Comparison of ENCODE assay signal across 1 cellular context in the genomic region with DNA sequence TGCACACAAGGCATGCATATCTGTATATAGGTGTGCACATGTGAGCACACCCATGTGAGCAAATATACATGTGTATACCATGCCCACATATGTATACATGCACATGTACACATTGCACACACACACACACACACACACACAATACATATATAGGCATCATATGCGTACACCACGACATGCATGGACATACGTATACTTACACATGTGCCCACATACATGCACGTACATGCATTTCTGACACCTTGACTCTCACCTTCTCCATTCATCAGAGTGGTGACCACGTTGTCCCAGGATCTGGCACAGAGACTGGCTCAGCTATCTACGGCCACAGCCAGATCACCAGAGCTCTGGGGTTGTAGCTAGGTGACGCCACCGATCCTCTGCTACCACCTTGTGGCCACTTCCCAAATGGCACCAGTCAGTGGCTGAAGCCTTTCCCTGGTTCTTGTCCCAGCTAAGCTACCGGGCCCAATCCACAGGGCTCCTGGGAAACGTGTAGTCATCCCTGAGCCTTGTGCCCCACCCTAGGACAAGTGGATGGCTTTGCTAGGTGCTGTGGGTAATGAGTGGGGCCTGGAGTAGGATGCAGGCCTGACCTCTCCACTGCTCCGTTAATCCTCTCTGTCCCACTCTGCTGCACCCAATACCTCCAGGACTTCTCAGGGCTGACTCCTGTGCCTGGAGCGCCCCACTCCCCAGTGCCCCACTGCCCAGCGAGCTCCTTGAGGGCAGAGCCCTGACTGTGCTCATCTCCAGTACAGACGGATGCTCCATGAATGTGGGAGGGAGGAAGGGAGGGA.
TF ChIP-seq lines count a peak whose summit lies in the region.

No MANE protein-coding gene starts in this region.

TF ChIP-seq in HepG2, 621 proteins besides CTCF, POLR2A, EP300 and RAD21 (continued from another document):
- TF ChIP-seq NCOR1 (IDR thresholded peaks at IDR 0.05; ENCODE audit: borderline replicate concordance, low read length) (no peak), GATAD2A (CRISPR knock-in tag; IDR thresholded peaks at IDR 0.05) (peak; percentile 43; the same call in 1 of the 2 replicates), ZNF605 (CRISPR knock-in tag; IDR thresholded peaks at IDR 0.05) (peak; percentile 34; the same call in 1 of the 2 replicates), FOXJ3 (CRISPR knock-in tag; IDR thresholded peaks at IDR 0.05; ENCODE audit: borderline replicate concordance) (no peak), TEAD3 (CRISPR knock-in tag; optimal IDR thresholded peaks at IDR 0.05; ENCODE audit: borderline replicate concordance) (peak; percentile 53), RXRA (CRISPR knock-in tag; IDR thresholded peaks at IDR 0.05) (0 out of 2 replicates have a peak, but pooled peaks have one; percentile 24), ZNF709 (CRISPR knock-in tag; IDR thresholded peaks at IDR 0.05) (no peak), ZFP36 (IDR thresholded peaks at IDR 0.05; ENCODE audit: borderline replicate concordance, low read depth, low read length, partially characterized antibody) (peak; percentile 20), ZNF678 (CRISPR knock-in tag; IDR thresholded peaks at IDR 0.05) (0 out of 2 replicates have a peak, but pooled peaks have one; percentile 23), KLF15 (CRISPR knock-in tag; IDR thresholded peaks at IDR 0.05; ENCODE audit: borderline replicate concordance) (no peak), ZNF782 (CRISPR knock-in tag; IDR thresholded peaks at IDR 0.05; ENCODE audit: borderline replicate concordance) (0 out of 2 replicates have a peak, but pooled peaks have one; percentile 48), SIN3B (IDR thresholded peaks at IDR 0.05; ENCODE audit: low read length) (0 out of 2 replicates have a peak, but pooled peaks have one; percentile 36), PRMT3 (CRISPR knock-in tag; IDR thresholded peaks at IDR 0.05; ENCODE audit: borderline replicate concordance, low read depth) (peak; percentile 64; the same call in 1 of the 2 replicates), ATF7-NPFF (CRISPR knock-in tag; IDR thresholded peaks at IDR 0.05; ENCODE audit: low read depth) (no peak), ZNF598 (CRISPR knock-in tag; IDR thresholded peaks at IDR 0.05; ENCODE audit: borderline replicate concordance) (peak; percentile 38; the same call in 1 of the 2 replicates), ZNF768 (CRISPR knock-in tag; IDR thresholded peaks at IDR 0.05) (peak; percentile 68; the same call in 1 of the 2 replicates), CCDC6 (CRISPR knock-in tag; IDR thresholded peaks at IDR 0.05) (peak; percentile 82; the same call in 1 of the 2 replicates), ZNF644 (CRISPR knock-in tag; IDR thresholded peaks at IDR 0.05; ENCODE audit: low read depth) (no peak), ZNF619 (CRISPR knock-in tag; IDR thresholded peaks at IDR 0.05) (peak; percentile 72; the same call in 1 of the 2 replicates), SMC3 (IDR thresholded peaks at IDR 0.05; ENCODE audit: low read length) (peak; percentile 97), HOXA7 (CRISPR knock-in tag; IDR thresholded peaks at IDR 0.05) (no peak), ZNF274 (CRISPR knock-in tag; IDR thresholded peaks at IDR 0.05) (0 out of 2 replicates have a peak, but pooled peaks have one; percentile 23), ZNF331 (CRISPR knock-in tag; IDR thresholded peaks at IDR 0.05) (peak; percentile 44; the same call in 1 of the 2 replicates)
- TF ChIP-seq, protein P1, sequence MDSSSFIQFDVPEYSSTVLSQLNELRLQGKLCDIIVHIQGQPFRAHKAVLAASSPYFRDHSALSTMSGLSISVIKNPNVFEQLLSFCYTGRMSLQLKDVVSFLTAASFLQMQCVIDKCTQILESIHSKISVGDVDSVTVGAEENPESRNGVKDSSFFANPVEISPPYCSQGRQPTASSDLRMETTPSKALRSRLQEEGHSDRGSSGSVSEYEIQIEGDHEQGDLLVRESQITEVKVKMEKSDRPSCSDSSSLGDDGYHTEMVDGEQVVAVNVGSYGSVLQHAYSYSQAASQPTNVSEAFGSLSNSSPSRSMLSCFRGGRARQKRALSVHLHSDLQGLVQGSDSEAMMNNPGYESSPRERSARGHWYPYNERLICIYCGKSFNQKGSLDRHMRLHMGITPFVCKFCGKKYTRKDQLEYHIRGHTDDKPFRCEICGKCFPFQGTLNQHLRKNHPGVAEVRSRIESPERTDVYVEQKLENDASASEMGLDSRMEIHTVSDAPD (CRISPR knock-in tag; IDR thresholded peaks at IDR 0.05) = no peak
- TF ChIP-seq, protein P2, sequence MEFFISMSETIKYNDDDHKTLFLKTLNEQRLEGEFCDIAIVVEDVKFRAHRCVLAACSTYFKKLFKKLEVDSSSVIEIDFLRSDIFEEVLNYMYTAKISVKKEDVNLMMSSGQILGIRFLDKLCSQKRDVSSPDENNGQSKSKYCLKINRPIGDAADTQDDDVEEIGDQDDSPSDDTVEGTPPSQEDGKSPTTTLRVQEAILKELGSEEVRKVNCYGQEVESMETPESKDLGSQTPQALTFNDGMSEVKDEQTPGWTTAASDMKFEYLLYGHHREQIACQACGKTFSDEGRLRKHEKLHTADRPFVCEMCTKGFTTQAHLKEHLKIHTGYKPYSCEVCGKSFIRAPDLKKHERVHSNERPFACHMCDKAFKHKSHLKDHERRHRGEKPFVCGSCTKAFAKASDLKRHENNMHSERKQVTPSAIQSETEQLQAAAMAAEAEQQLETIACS (CRISPR knock-in tag; IDR thresholded peaks at IDR 0.05) = no peak
- TF ChIP-seq, protein P3, sequence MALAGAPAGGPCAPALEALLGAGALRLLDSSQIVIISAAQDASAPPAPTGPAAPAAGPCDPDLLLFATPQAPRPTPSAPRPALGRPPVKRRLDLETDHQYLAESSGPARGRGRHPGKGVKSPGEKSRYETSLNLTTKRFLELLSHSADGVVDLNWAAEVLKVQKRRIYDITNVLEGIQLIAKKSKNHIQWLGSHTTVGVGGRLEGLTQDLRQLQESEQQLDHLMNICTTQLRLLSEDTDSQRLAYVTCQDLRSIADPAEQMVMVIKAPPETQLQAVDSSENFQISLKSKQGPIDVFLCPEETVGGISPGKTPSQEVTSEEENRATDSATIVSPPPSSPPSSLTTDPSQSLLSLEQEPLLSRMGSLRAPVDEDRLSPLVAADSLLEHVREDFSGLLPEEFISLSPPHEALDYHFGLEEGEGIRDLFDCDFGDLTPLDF (CRISPR knock-in tag; IDR thresholded peaks at IDR 0.05) = no peak
- TF ChIP-seq, protein P4, sequence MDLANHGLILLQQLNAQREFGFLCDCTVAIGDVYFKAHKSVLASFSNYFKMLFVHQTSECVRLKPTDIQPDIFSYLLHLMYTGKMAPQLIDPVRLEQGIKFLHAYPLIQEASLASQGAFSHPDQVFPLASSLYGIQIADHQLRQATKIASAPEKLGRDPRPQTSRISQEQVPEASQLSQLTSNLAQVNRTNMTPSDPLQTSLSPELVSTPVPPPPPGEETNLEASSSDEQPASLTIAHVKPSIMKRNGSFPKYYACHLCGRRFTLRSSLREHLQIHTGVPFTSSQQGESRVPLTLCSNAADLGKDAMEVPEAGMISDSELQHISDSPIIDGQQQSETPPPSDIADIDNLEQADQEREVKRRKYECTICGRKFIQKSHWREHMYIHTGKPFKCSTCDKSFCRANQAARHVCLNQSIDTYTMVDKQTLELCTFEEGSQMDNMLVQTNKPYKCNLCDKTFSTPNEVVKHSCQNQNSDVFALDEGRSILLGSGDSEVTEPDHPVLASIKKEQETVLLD (CRISPR knock-in tag; IDR thresholded peaks at IDR 0.05; ENCODE audit: low read depth) = 0 out of 2 replicates have a peak, but pooled peaks have one; percentile 5
- TF ChIP-seq, protein P5, sequence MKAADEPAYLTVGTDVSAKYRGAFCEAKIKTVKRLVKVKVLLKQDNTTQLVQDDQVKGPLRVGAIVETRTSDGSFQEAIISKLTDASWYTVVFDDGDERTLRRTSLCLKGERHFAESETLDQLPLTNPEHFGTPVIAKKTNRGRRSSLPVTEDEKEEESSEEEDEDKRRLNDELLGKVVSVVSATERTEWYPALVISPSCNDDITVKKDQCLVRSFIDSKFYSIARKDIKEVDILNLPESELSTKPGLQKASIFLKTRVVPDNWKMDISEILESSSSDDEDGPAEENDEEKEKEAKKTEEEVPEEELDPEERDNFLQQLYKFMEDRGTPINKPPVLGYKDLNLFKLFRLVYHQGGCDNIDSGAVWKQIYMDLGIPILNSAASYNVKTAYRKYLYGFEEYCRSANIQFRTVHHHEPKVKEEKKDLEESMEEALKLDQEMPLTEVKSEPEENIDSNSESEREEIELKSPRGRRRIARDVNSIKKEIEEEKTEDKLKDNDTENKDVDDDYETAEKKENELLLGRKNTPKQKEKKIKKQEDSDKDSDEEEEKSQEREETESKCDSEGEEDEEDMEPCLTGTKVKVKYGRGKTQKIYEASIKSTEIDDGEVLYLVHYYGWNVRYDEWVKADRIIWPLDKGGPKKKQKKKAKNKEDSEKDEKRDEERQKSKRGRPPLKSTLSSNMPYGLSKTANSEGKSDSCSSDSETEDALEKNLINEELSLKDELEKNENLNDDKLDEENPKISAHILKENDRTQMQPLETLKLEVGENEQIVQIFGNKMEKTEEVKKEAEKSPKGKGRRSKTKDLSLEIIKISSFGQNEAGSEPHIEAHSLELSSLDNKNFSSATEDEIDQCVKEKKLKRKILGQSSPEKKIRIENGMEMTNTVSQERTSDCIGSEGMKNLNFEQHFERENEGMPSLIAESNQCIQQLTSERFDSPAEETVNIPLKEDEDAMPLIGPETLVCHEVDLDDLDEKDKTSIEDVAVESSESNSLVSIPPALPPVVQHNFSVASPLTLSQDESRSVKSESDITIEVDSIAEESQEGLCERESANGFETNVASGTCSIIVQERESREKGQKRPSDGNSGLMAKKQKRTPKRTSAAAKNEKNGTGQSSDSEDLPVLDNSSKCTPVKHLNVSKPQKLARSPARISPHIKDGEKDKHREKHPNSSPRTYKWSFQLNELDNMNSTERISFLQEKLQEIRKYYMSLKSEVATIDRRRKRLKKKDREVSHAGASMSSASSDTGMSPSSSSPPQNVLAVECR (CRISPR knock-in tag; IDR thresholded peaks at IDR 0.05; ENCODE audit: borderline replicate concordance) = peak; percentile 38; the same call in 1 of the 2 replicates
- TF ChIP-seq, protein P6, sequence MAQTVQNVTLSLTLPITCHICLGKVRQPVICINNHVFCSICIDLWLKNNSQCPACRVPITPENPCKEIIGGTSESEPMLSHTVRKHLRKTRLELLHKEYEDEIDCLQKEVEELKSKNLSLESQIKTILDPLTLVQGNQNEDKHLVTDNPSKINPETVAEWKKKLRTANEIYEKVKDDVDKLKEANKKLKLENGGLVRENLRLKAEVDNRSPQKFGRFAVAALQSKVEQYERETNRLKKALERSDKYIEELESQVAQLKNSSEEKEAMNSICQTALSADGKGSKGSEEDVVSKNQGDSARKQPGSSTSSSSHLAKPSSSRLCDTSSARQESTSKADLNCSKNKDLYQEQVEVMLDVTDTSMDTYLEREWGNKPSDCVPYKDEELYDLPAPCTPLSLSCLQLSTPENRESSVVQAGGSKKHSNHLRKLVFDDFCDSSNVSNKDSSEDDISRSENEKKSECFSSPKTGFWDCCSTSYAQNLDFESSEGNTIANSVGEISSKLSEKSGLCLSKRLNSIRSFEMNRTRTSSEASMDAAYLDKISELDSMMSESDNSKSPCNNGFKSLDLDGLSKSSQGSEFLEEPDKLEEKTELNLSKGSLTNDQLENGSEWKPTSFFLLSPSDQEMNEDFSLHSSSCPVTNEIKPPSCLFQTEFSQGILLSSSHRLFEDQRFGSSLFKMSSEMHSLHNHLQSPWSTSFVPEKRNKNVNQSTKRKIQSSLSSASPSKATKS (CRISPR knock-in tag; IDR thresholded peaks at IDR 0.05) = no peak
- TF ChIP-seq, protein P7, sequence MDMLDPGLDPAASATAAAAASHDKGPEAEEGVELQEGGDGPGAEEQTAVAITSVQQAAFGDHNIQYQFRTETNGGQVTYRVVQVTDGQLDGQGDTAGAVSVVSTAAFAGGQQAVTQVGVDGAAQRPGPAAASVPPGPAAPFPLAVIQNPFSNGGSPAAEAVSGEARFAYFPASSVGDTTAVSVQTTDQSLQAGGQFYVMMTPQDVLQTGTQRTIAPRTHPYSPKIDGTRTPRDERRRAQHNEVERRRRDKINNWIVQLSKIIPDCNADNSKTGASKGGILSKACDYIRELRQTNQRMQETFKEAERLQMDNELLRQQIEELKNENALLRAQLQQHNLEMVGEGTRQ (IDR thresholded peaks at IDR 0.05; ENCODE audit: low read depth, low read length) = no peak
- TF ChIP-seq, protein P7 (CRISPR knock-in tag; IDR thresholded peaks at IDR 0.05; ENCODE audit: borderline replicate concordance) = no peak
- TF ChIP-seq, protein P8, sequence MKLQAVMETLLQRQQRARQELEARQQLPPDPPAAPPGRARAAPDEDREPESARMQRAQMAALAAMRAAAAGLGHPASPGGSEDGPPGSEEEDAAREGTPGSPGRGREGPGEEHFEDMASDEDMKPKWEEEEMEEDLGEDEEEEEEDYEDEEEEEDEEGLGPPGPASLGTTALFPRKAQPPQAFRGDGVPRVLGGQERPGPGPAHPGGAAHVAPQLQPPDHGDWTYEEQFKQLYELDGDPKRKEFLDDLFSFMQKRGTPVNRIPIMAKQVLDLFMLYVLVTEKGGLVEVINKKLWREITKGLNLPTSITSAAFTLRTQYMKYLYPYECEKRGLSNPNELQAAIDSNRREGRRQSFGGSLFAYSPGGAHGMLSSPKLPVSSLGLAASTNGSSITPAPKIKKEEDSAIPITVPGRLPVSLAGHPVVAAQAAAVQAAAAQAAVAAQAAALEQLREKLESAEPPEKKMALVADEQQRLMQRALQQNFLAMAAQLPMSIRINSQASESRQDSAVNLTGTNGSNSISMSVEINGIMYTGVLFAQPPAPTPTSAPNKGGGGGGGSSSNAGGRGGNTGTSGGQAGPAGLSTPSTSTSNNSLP (IDR thresholded peaks at IDR 0.05; ENCODE audit: low read depth, low read length) = no peak
- TF ChIP-seq, protein P9, sequence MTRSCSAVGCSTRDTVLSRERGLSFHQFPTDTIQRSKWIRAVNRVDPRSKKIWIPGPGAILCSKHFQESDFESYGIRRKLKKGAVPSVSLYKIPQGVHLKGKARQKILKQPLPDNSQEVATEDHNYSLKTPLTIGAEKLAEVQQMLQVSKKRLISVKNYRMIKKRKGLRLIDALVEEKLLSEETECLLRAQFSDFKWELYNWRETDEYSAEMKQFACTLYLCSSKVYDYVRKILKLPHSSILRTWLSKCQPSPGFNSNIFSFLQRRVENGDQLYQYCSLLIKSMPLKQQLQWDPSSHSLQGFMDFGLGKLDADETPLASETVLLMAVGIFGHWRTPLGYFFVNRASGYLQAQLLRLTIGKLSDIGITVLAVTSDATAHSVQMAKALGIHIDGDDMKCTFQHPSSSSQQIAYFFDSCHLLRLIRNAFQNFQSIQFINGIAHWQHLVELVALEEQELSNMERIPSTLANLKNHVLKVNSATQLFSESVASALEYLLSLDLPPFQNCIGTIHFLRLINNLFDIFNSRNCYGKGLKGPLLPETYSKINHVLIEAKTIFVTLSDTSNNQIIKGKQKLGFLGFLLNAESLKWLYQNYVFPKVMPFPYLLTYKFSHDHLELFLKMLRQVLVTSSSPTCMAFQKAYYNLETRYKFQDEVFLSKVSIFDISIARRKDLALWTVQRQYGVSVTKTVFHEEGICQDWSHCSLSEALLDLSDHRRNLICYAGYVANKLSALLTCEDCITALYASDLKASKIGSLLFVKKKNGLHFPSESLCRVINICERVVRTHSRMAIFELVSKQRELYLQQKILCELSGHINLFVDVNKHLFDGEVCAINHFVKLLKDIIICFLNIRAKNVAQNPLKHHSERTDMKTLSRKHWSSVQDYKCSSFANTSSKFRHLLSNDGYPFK (CRISPR knock-in tag; IDR thresholded peaks at IDR 0.05; ENCODE audit: borderline replicate concordance) = 0 out of 2 replicates have a peak, but pooled peaks have one; percentile 34
